Comparison of ENCODE assay signal across 8 cellular contexts in the genomic region with DNA sequence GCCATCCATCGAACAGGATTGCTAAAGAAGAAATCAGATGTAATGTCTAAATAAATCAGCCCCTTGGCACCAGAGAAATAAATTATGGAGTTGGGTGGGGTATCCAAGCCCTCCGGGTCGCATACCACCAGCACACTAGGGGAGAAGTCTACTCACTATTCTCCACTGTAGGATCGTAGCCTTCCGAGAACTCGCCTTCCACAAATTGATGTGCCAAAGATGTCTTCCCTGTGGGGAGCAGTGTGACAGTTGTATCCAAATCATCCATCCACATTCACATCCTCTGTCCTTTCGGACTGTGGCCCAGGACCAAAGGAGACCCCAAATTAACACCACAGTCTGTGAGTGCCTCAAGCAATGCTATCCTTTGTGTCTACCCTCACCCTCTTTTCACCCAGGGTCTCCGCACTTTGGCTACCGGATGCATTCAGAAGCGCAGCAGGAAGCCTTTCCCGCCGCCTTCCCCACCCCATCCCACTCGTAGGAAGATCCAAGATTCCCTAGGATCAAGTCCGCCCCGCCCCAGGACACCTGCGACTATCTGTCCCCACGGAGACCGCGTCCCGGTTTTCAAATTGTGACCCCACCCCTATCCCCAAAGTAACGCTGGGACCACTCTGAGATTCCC. TPM values are rescaled to one million over a fixed set of nuclear protein-coding genes. Genes with fewer than 3 reads are reported as not detected.
DNase-seq lines count a peak whose midpoint lies in the region; ATAC-seq, FAIRE-seq and TF ChIP-seq lines count a peak whose summit lies in the region.

No MANE protein-coding gene starts in this region.

- H3K9me3 ChIP-seq in heart right ventricle (no peaks in the 10 kb centered on the region), ascending aorta (no peaks in the 10 kb centered on the region), vagina (no peaks in the 10 kb centered on the region)

- H3K4me3 ChIP-seq in heart right ventricle (peak overlapping the region; percentile 51 to 86 (median 68)), ascending aorta (peak overlapping the region; percentile 67 to 99), vagina (peak overlapping the region; percentile 59)

- H3K27me3 ChIP-seq in heart right ventricle (no peaks in the 10 kb centered on the region), ascending aorta (no peaks in the 10 kb centered on the region), vagina (no peaks in the 10 kb centered on the region)

- TF ChIP-seq CTCF in heart right ventricle (IDR thresholded peaks at IDR 0.05), result no peak
- TF ChIP-seq CTCF in ascending aorta (IDR thresholded peaks at IDR 0.05), result no peak
- TF ChIP-seq CTCF in vagina (IDR thresholded peaks at IDR 0.05), result no peak

- H3K36me3 Mint-ChIP-seq in memory B cell, result no peaks in the 10 kb centered on the region

- no peaks in the 10 kb centered on the region for H3K9me3 Mint-ChIP-seq in memory B cell

- peak in 1 of 8 donors; percentile 3 for ATAC-seq in heart right ventricle
- ATAC-seq in Right ventricle myocardium superior (ENCODE audit: poor library complexity), result no peak
- no peak for ATAC-seq in memory B cell (ENCODE audit: low read depth)

- H3K4me1 Mint-ChIP-seq in memory B cell, result peaks cover 14% of the 10 kb centered on the region

- H3K27ac Mint-ChIP-seq in memory B cell, result peak overlapping the region; percentile 87

- no peaks in the 10 kb centered on the region for H3K27me3 Mint-ChIP-seq in memory B cell

- H3K27ac ChIP-seq in heart right ventricle (peak overlapping the region in 5 of 10 donors; percentile 37 to 74 (median 59)), ascending aorta (no peak overlapping the region), vagina (peak overlapping the region; percentile 72)

- H3K4me1 ChIP-seq in heart right ventricle, result peaks cover 7 to 18% (median 12%) of the 10 kb centered on the region in 9 donors
- H3K4me1 ChIP-seq in ascending aorta, result peaks cover 8 to 10% of the 10 kb centered on the region in 2 donors
- H3K4me1 ChIP-seq in vagina, result peaks cover 13% of the 10 kb centered on the region

- WGBS in heart right ventricle, 2 donors, result 18 to 19% methylated on average over 21 of the region's 21 CpGs

- FAIRE-seq in H54 (lab: Jason Lieb, UNC), result no peak

- intact Hi-C loops in heart right ventricle (cut with DNase I), result loop anchor here in 6 of 10 donors (5.0 to 10.0 kb wide), 3 partner anchors 38 to 116 kb away; a partner anchor contains a TSS
- intact Hi-C loops in Right ventricle myocardium superior (cut with DNase I), result loop anchor here (5.0 kb wide), 1 partner anchor 43 kb away; a partner anchor contains a TSS
- intact Hi-C loops in ascending aorta (cut with DNase I), result loop anchor here (1.0 to 10.0 kb wide), 3 partner anchors 41 to 276 kb away; a partner anchor contains a TSS
- intact Hi-C loops in vagina (cut with DNase I), result loop anchor here (10.0 kb wide), 1 partner anchor 56 kb away; no protein-coding TSS in a partner anchor

- TF ChIP-seq POLR2A in vagina (IDR thresholded peaks at IDR 0.05) (no peak), H54 (IDR thresholded peaks at IDR 0.05; ENCODE audit: low read depth, low read length) (no peak)

- H3K36me3 ChIP-seq in heart right ventricle (no peaks in the 10 kb centered on the region), ascending aorta (no peaks in the 10 kb centered on the region), vagina (no peaks in the 10 kb centered on the region)

- H3K4me3 Mint-ChIP-seq in memory B cell, result peak overlapping the region; percentile 88

- DNase-seq in heart right ventricle (no peak), Right ventricle myocardium superior (no peak), ascending aorta (ENCODE audit: low spot score in 2 of 2) (no peak), memory B cell (ENCODE audit: low spot score in 2 of 2) (no peak), vagina (ENCODE audit: extremely low spot score in 2 of 2) (no peak), cerebellar cortex (ENCODE audit: low spot score) (no peak), activated gamma-delta T cell treated with Interleukin-2 at 50 U/mL for 16 hours (no peak), H54 (ENCODE audit: insufficient read length, low spot score) (no peak)

RNA-seq across cellular contexts. Expression of a gene that starts 0.8 kb away (rescaled TPM):
- 1 to 10 TPM in 2 of 10 donors, under 1 TPM in 6, not detected in 2; 0.23 to 1.9 (median 0.41) TPM for total RNA-seq in heart right ventricle
- polyA plus RNA-seq in heart right ventricle, result under 1 TPM; 0.43 to 0.73 TPM
- 0.48 TPM for total RNA-seq in Right ventricle myocardium superior
- not detected for total RNA-seq in ascending aorta
- total RNA-seq in vagina, result 1.7 TPM

RNA-seq across cellular contexts. Expression of a gene that starts 8.4 kb away (rescaled TPM):
- total RNA-seq in heart right ventricle (10 to 100 TPM; 32.6 to 65.3 (median 54.2) TPM), Right ventricle myocardium superior (38.1 TPM), ascending aorta (106 TPM), vagina (38.8 TPM)
- polyA plus RNA-seq in heart right ventricle, result 10 to 100 TPM in 1 of 2 donors, 1 to 10 TPM in 1; 9.6 to 60.6 TPM

RNA-seq across cellular contexts. Expression of a gene that starts 25.6 kb away (rescaled TPM):
- 1 to 10 TPM in 2 of 10 donors, under 1 TPM in 8; 0.32 to 1.6 (median 0.74) TPM for total RNA-seq in heart right ventricle
- 1 to 10 TPM in 1 of 2 donors, under 1 TPM in 1; 0.37 to 1.2 TPM for polyA plus RNA-seq in heart right ventricle
- 0.32 TPM for total RNA-seq in Right ventricle myocardium superior
- total RNA-seq in ascending aorta, result 31.5 TPM
- 1.5 TPM for total RNA-seq in vagina

RNA-seq across cellular contexts. Expression of a gene that starts 41.7 kb away (rescaled TPM):
- total RNA-seq in heart right ventricle (10 to 100 TPM; 21.5 to 51.8 (median 30.8) TPM), Right ventricle myocardium superior (30.0 TPM), ascending aorta (74.2 TPM), vagina (53.3 TPM)
- polyA plus RNA-seq in heart right ventricle, result 10 to 100 TPM; 24.8 to 47.0 TPM

RNA-seq across cellular contexts. Expression of a gene that starts 50.4 kb away (rescaled TPM):
- total RNA-seq in heart right ventricle (100 to 1,000 TPM in 5 of 10 donors, 10 to 100 TPM in 5; 79.4 to 110 (median 100) TPM), Right ventricle myocardium superior (92.8 TPM), ascending aorta (32.8 TPM), vagina (67.0 TPM)
- polyA plus RNA-seq in heart right ventricle, result 10 to 100 TPM; 71.0 to 77.5 TPM

Comparison
In these comparisons a context has a peak if more than half of its experiments do, and no peak if none do; other contexts are left out.
1. RNA of a gene that starts 25.6 kb away (total RNA-seq): 31.5 TPM in ascending aorta (single experiment); 1.5 TPM in vagina (single experiment), 0.32 to 1.6 TPM in heart right ventricle and 0.32 TPM in Right ventricle myocardium superior (single experiment); every median in the first group is over 10 times any median in the second.
2. Peak in every context shown above with its lines, with median percentiles within 50 percentile points of each other: H3K4me3 ChIP-seq.